19 cellular contexts compared by ENCODE assay signal in genomic region chr2:106267997-106268396, GRCh38.
DNase-seq lines count a peak whose midpoint lies in the region; ATAC-seq and TF ChIP-seq lines count a peak whose summit lies in the region.
"Had no signal": no experiment of that assay in that cellular context is flagged by ENCODE, and none has a peak within 500 bp of the region (broad histone marks: within the 10 kb centered on the region; RNA-seq: fewer than 3 reads in every experiment).

No MANE protein-coding gene starts in this region.

- peaks cover 0 to 15% (median 4%) of the 10 kb centered on the region in 11 experiments; a peak in 8 of 22 replicates for H3K9me3 ChIP-seq in BLaER1 treated with 17β-estradiol and CSF1 and Interleukin-3, amounts not matched to agents 10 nM and 100 nM (replicated peaks in 1 of 11)
- H3K9me3 ChIP-seq in KOPT-K1 (ENCODE audit: insufficient read depth, low read length, poor library complexity, severe bottlenecking) (no peaks in the 10 kb centered on the region), SJCRH30 (replicated peaks) (no peaks in the 10 kb centered on the region), tibial artery (no peaks in the 10 kb centered on the region)
- H3K9me3 ChIP-seq: MG63, SK-N-SH had no signal

- DNase-seq in activated CD8-positive, alpha-beta T cell treated with anti-CD3 and anti-CD28 coated beads, Interleukin-2, amount 10 ng/mL, durations not matched to agents 7 days and 5 days = peak; percentile 63
- no peak for DNase-seq in natural killer cell treated with Interleukin-12 subunit alpha and Interleukin-12 subunit beta and Interleukin-15 and Interleukin-18, amount 100 ng/mL, for 72 hours (ENCODE audit: low spot score)
- DNase-seq in SJCRH30 (no peak), tibial artery (no peak), GOT3 (lab: John Stamatoyannopoulos, UW) (no peak)
- DNase-seq: H9, IMR-90, Kasumi-1, MG63, NCI-H1105 treated with DMSO at 0.1 percent for 48 hours, NCI-H1694, NCI-H2081 treated with DMSO at 0.1 percent for 48 hours, OCI-M1, Right ventricle myocardium superior, SK-N-SH had no signal

- H3K4me2 ChIP-seq in BLaER1 treated with 17β-estradiol and CSF1 and Interleukin-3, amounts not matched to agents 10 nM and 100 nM = peak overlapping the region in 10 of 11 experiments; percentile 6 to 44 (median 34); a peak in 13 of 22 replicates
- H3K4me2 ChIP-seq: SK-N-SH had no signal

- H3K27me3 ChIP-seq in BLaER1 treated with 17β-estradiol and CSF1 and Interleukin-3, amounts not matched to agents 10 nM and 100 nM = peaks cover 4 to 16% (median 14%) of the 10 kb centered on the region in 11 experiments; a peak in 17 of 22 replicates
- H3K27me3 ChIP-seq in SJCRH30 = no peaks in the 10 kb centered on the region
- no peaks in the 10 kb centered on the region for H3K27me3 ChIP-seq in tibial artery
- H3K27me3 ChIP-seq: MG63 had no signal

- ATAC-seq in activated CD8-positive, alpha-beta T cell treated with anti-CD3 and anti-CD28 coated beads, Interleukin-2, amount 10 ng/mL, durations not matched to agents 7 days and 5 days = peak; percentile 64
- peak; percentile 74 to 84 for ATAC-seq in natural killer cell treated with Interleukin-12 subunit alpha and Interleukin-12 subunit beta and Interleukin-15 and Interleukin-18, amount 100 ng/mL, for 72 hours
- no peak for ATAC-seq in GM21528 (IDR thresholded peaks at IDR 0.05; ENCODE audit: low FRiP score, unreplicated experiment)

- H3K27ac ChIP-seq in BLaER1 treated with 17β-estradiol and CSF1 and Interleukin-3, amounts not matched to agents 10 nM and 100 nM = no peak overlapping the region
- H3K27ac ChIP-seq in KOPT-K1 (ENCODE audit: low read depth, low read length, poor library complexity, severe bottlenecking) (peak overlapping the region; percentile 40), SJCRH30 (no peak overlapping the region), tibial artery (no peak overlapping the region)

- peaks cover 15 to 31% (median 25%) of the 10 kb centered on the region in 10 experiments for H3K4me1 ChIP-seq in BLaER1 treated with 17β-estradiol and CSF1 and Interleukin-3, amounts not matched to agents 10 nM and 100 nM
- H3K4me1 ChIP-seq in SJCRH30 (no peaks in the 10 kb centered on the region), tibial artery (peaks cover 0 to 9% (median 0%) of the 10 kb centered on the region in 4 donors)

- H3K4me1 Mint-ChIP-seq in activated CD8-positive, alpha-beta T cell treated with anti-CD3 and anti-CD28 coated beads, Interleukin-2, amount 10 ng/mL, durations not matched to agents 7 days and 5 days (ENCODE audit: low read depth) = peaks cover 39% of the 10 kb centered on the region
- peaks cover 33 to 41% of the 10 kb centered on the region in 2 donors for H3K4me1 Mint-ChIP-seq in natural killer cell treated with Interleukin-12 subunit alpha and Interleukin-12 subunit beta and Interleukin-15 and Interleukin-18, amount 100 ng/mL, for 72 hours (ENCODE audit: low read depth in 2 of 2)

- no peaks in the 10 kb centered on the region for H3K36me3 ChIP-seq in BLaER1 treated with 17β-estradiol and CSF1 and Interleukin-3, amounts not matched to agents 10 nM and 100 nM
- no peaks in the 10 kb centered on the region for H3K36me3 ChIP-seq in KOPT-K1 (ENCODE audit: insufficient read depth, low read length)
- no peaks in the 10 kb centered on the region for H3K36me3 ChIP-seq in SJCRH30
- no peaks in the 10 kb centered on the region for H3K36me3 ChIP-seq in tibial artery
- H3K36me3 ChIP-seq: MG63 had no signal

- peaks cover 21% of the 10 kb centered on the region for H3K27me3 Mint-ChIP-seq in activated CD8-positive, alpha-beta T cell treated with anti-CD3 and anti-CD28 coated beads, Interleukin-2, amount 10 ng/mL, durations not matched to agents 7 days and 5 days (ENCODE audit: low read depth)
- H3K27me3 Mint-ChIP-seq in natural killer cell treated with Interleukin-12 subunit alpha and Interleukin-12 subunit beta and Interleukin-15 and Interleukin-18, amount 100 ng/mL, for 72 hours = peaks cover 8 to 12% of the 10 kb centered on the region in 2 donors

- CTCF ChIA-PET in activated CD8-positive, alpha-beta T cell treated with anti-CD3 and anti-CD28 coated beads, Interleukin-2, amount 10 ng/mL, durations not matched to agents 7 days and 5 days (lab: Charles Lee) = no interaction called here

- H3K9ac ChIP-seq in BLaER1 treated with 17β-estradiol and CSF1 and Interleukin-3, amounts not matched to agents 10 nM and 100 nM = no peak overlapping the region
- H3K9ac ChIP-seq: SK-N-SH had no signal

- peak overlapping the region; percentile 37 for H3K27ac Mint-ChIP-seq in activated CD8-positive, alpha-beta T cell treated with anti-CD3 and anti-CD28 coated beads, Interleukin-2, amount 10 ng/mL, durations not matched to agents 7 days and 5 days
- peak overlapping the region; percentile 35 to 64 for H3K27ac Mint-ChIP-seq in natural killer cell treated with Interleukin-12 subunit alpha and Interleukin-12 subunit beta and Interleukin-15 and Interleukin-18, amount 100 ng/mL, for 72 hours
- H3K27ac Mint-ChIP-seq: H9 had no signal

- no peaks in the 10 kb centered on the region for H3K36me3 Mint-ChIP-seq in activated CD8-positive, alpha-beta T cell treated with anti-CD3 and anti-CD28 coated beads, Interleukin-2, amount 10 ng/mL, durations not matched to agents 7 days and 5 days (ENCODE audit: low read depth)
- no peaks in the 10 kb centered on the region for H3K36me3 Mint-ChIP-seq in natural killer cell treated with Interleukin-12 subunit alpha and Interleukin-12 subunit beta and Interleukin-15 and Interleukin-18, amount 100 ng/mL, for 72 hours
- H3K36me3 Mint-ChIP-seq: CD14-positive monocyte had no signal

- H4K20me1 ChIP-seq in BLaER1 treated with 17β-estradiol and CSF1 and Interleukin-3, amounts not matched to agents 10 nM and 100 nM = no peaks in the 10 kb centered on the region

- POLR2A ChIA-PET in activated CD8-positive, alpha-beta T cell treated with anti-CD3 and anti-CD28 coated beads, Interleukin-2, amount 10 ng/mL, durations not matched to agents 7 days and 5 days (lab: Charles Lee) = interaction anchor here (0.6 kb wide), 1 partner anchor 49 kb away, joined by 3 read pairs; no protein-coding TSS in a partner anchor

- no peak overlapping the region for H3K4me3 ChIP-seq in BLaER1 treated with 17β-estradiol and CSF1 and Interleukin-3, amounts not matched to agents 10 nM and 100 nM
- no peak overlapping the region for H3K4me3 ChIP-seq in SJCRH30
- H3K4me3 ChIP-seq in tibial artery = no peak overlapping the region
- H3K4me3 ChIP-seq: MG63 had no signal

- intact Hi-C loops in tibial artery (cut with DNase I; ENCODE audit: low total_unique reads) = no loop called here

- TF ChIP-seq CTCF in tibial artery (IDR thresholded peaks at IDR 0.05) = no peak

- no peaks in the 10 kb centered on the region for H3K9me3 Mint-ChIP-seq in activated CD8-positive, alpha-beta T cell treated with anti-CD3 and anti-CD28 coated beads, Interleukin-2, amount 10 ng/mL, durations not matched to agents 7 days and 5 days (ENCODE audit: insufficient read depth)
- H3K9me3 Mint-ChIP-seq in natural killer cell treated with Interleukin-12 subunit alpha and Interleukin-12 subunit beta and Interleukin-15 and Interleukin-18, amount 100 ng/mL, for 72 hours = no peaks in the 10 kb centered on the region

- no peak overlapping the region for H3K4me3 Mint-ChIP-seq in activated CD8-positive, alpha-beta T cell treated with anti-CD3 and anti-CD28 coated beads, Interleukin-2, amount 10 ng/mL, durations not matched to agents 7 days and 5 days
- peak overlapping the region; percentile 84 for H3K4me3 Mint-ChIP-seq in natural killer cell treated with Interleukin-12 subunit alpha and Interleukin-12 subunit beta and Interleukin-15 and Interleukin-18, amount 100 ng/mL, for 72 hours
- H3K4me3 Mint-ChIP-seq: CD14-positive monocyte, H9 had no signal
